ENCODE assay signal across 8 cellular contexts in genomic region chr16:73956592-73957495, GRCh38.
DNase-seq lines count a peak whose midpoint lies in the region; ATAC-seq and TF ChIP-seq lines count a peak whose summit lies in the region.

No MANE protein-coding gene starts in this region.

- no TSS peak for BruUV-seq in HCT116 (replicated peaks; lab: Mats Ljungman, UMichigan)

- TF ChIP-seq RAD21 in HCT116 (IDR thresholded peaks at IDR 0.05; ENCODE audit: low read depth) = peak; percentile 66

- POLR2A ChIA-PET in HCT116 (lab: Charles Lee) = no interaction called here

- intact Hi-C loops in HCT116 (cut with micrococcal nuclease) (loop anchor here (1.0 to 10.0 kb wide), 4 partner anchors 242 to 1452 kb away; no protein-coding TSS in a partner anchor), posterior cingulate gyrus (cut with DNase I) (no loop called here)

- no peaks in the 10 kb centered on the region for H3K36me3 ChIP-seq in HCT116 (ENCODE audit: control insufficient read depth in 1 of 2, insufficient read depth in 2 of 2, low read length in 2 of 2)

- no peak overlapping the region for H3K27ac ChIP-seq in HCT116 (ENCODE audit: low read depth, low read length)

- DNase-seq in ELF-1 (ENCODE audit: low read depth, low spot score) (peak; percentile 59), HCT116 (ENCODE audit: low read depth, low spot score) (peak; percentile 32), NCI-H446 (lab: John Stamatoyannopoulos, UW) (peak; percentile 18 to 45), glomerular endothelial cell (ENCODE audit: extremely low read depth, low read depth, low spot score) (peak; percentile 23), posterior cingulate gyrus (peak in 7 of 10 donors; percentile 47 to 85 (median 66))
- DNase-seq in activated CD8-positive, alpha-beta memory T cell treated with anti-CD3 and anti-CD28 coated beads, Interleukin-2, amount 50 U/mL, for 4 hours = peak; percentile 16
- no peak for DNase-seq in activated effector memory CD4-positive, alpha-beta T cell treated with Interleukin-2 at 50 U/mL for 16 hours

- H4K20me1 ChIP-seq in HCT116 (ENCODE audit: insufficient read depth) = no peaks in the 10 kb centered on the region

- no peaks in the 10 kb centered on the region for H3K9me2 ChIP-seq in HCT116 (ENCODE audit: insufficient read depth)

- no peaks in the 10 kb centered on the region for H3K9me3 ChIP-seq in HCT116 (ENCODE audit: control insufficient read depth in 1 of 2, insufficient read depth in 1 of 2, low read depth in 1 of 2, low read length in 2 of 2)

- peak; percentile 71 for ATAC-seq in HCT116
- no peak for ATAC-seq in HG02588 (IDR thresholded peaks at IDR 0.05; ENCODE audit: unreplicated experiment)

- no peak overlapping the region for H2AFZ ChIP-seq in HCT116 (ENCODE audit: low read depth, low read length, poor library complexity, severe bottlenecking)

- H3K4me2 ChIP-seq in HCT116 (ENCODE audit: low read length) = no peak overlapping the region

- H3K79me2 ChIP-seq in HCT116 (ENCODE audit: insufficient read depth, low read length) = no peaks in the 10 kb centered on the region

- H3K27me3 ChIP-seq in HCT116 (ENCODE audit: insufficient read depth, low read length) = peaks cover 32% of the 10 kb centered on the region; the same call in 1 of the 2 replicates

- TF ChIP-seq CTCF in HCT116 (IDR thresholded peaks at IDR 0.05 in 2 of 3, conservative IDR thresholded peaks at IDR 0.05 in 1 of 3; ENCODE audit: borderline replicate concordance in 1 of 3, insufficient read depth in 1 of 3, low read depth in 2 of 3, low read length in 2 of 3) = peak; percentile 53 to 87 (median 82); a peak in 5 of 6 replicates

- CTCF ChIA-PET in HCT116 (lab: Charles Lee) = interaction anchor here (0.6 to 2.7 kb wide), 12 partner anchors 10 to 1712 kb away, joined by 3 to 7 read pairs (median 4); no protein-coding TSS in a partner anchor

- no peak overlapping the region for H3K4me3 ChIP-seq in HCT116 (replicated peaks in 1 of 2; ENCODE audit: low read depth in 1 of 2, low read length in 2 of 2)

- TF ChIP-seq POLR2A in HCT116 (IDR thresholded peaks at IDR 0.05; ENCODE audit: borderline replicate concordance, extremely low read depth, insufficient read depth, insufficient read length) = no peak

- no peaks in the 10 kb centered on the region for H3K4me1 ChIP-seq in HCT116 (ENCODE audit: control insufficient read depth in 1 of 2, insufficient read depth in 2 of 2, low read length in 2 of 2)

- RAD21 ChIA-PET in HCT116 (lab: Charles Lee; ENCODE audit: low non-redundant PET in 1 of 2, low total read pairs in 2 of 2, uncharacterized antibody in 2 of 2, unreplicated experiment in 2 of 2) = no interaction called here

- no peak overlapping the region for H3K9ac ChIP-seq in HCT116 (ENCODE audit: low read length)

TF ChIP-seq in HCT116, 20 proteins besides CTCF, POLR2A, EP300 and RAD21:
- TF ChIP-seq CBX3 (IDR thresholded peaks at IDR 0.05; ENCODE audit: low read depth) (no peak), EZH2 (IDR thresholded peaks at IDR 0.05) (no peak), EZH2phosphoT487 (IDR thresholded peaks at IDR 0.05; ENCODE audit: borderline replicate concordance) (no peak), YY1 (IDR thresholded peaks at IDR 0.05; ENCODE audit: extremely low read depth, insufficient replicate concordance, low read depth, low read length) (no peak), SRF (IDR thresholded peaks at IDR 0.05; ENCODE audit: low read depth) (no peak), FOSL1 (IDR thresholded peaks at IDR 0.05; ENCODE audit: low read depth) (no peak), POLR2AphosphoS5 (IDR thresholded peaks at IDR 0.05; ENCODE audit: low read depth, low read length) (no peak), CEBPB (IDR thresholded peaks at IDR 0.05; ENCODE audit: low read depth) (no peak), ELF1 (IDR thresholded peaks at IDR 0.05; ENCODE audit: borderline replicate concordance, low read depth) (no peak), SP1 (IDR thresholded peaks at IDR 0.05; ENCODE audit: low read depth) (no peak), ATF3 (IDR thresholded peaks at IDR 0.05) (no peak), ZNF274 (IDR thresholded peaks at IDR 0.05; ENCODE audit: low read depth, low read length) (no peak), MAX (IDR thresholded peaks at IDR 0.05) (no peak), ZBTB33 (IDR thresholded peaks at IDR 0.05; ENCODE audit: extremely low read depth, insufficient replicate concordance, low read length) (no peak)
